ENCODE assay signal across 14 cellular contexts in the genomic region with DNA sequence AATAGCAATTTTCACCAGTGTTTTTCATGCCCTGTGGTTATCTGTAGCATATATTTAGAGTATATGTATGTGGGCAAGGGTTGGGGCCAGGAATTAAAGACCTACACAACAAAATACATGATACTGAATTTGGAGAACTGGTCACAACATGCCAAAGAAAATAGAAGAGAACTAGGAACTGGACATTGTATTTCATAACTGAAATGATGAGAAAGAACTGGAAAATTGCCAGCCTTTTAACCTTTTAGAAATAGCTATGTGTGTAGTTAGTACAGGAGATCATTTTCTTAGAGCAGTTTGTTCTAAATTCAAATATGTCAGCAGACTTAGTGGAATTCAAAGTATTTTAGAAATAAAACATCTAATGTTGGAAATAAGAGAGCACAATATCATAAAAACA.
A peak's percentile ranks its signal among the peaks of the same experiment; 100 is the strongest.
DNase-seq lines count a peak whose midpoint lies in the region; ATAC-seq, FAIRE-seq and TF ChIP-seq lines count a peak whose summit lies in the region.
"Had no signal": no experiment of that assay in that cellular context is flagged by ENCODE, and none has a peak within 500 bp of the region (broad histone marks: within the 10 kb centered on the region; RNA-seq: fewer than 3 reads in every experiment).

No MANE protein-coding gene starts in this region.

- peak overlapping the region; percentile 62 for H3K27ac Mint-ChIP-seq in mesothelial cell of epicardium
- H3K27ac Mint-ChIP-seq: activated naive CD4-positive, alpha-beta T cell treated with anti-CD3 and anti-CD28 coated beads, Interleukin-2, amount 50 U/mL, for 72 hours had no signal

- ATAC-seq in SK-N-SH treated with all-trans-retinoic acid at 6 μM for 48 hours = peak; percentile 23; the same call in 1 of the 3 replicates
- ATAC-seq: activated naive CD4-positive, alpha-beta T cell treated with anti-CD3 and anti-CD28 coated beads, Interleukin-2, amount 50 U/mL, for 72 hours had no signal

- H3K4me3 Mint-ChIP-seq in mesothelial cell of epicardium = no peak overlapping the region

- peaks cover 34% of the 10 kb centered on the region for H3K36me3 Mint-ChIP-seq in mesothelial cell of epicardium

- no peak for DNase-seq in GM18507 (ENCODE audit: extremely low spot score, insufficient read length, low read depth)
- DNase-seq in fibroblast of gingiva (ENCODE audit: low read depth) = peak; percentile 81
- DNase-seq in mesothelial cell of epicardium (ENCODE audit: low spot score in 2 of 2, unreplicated experiment in 2 of 2) = no peak
- no peak for DNase-seq in glomerular visceral epithelial cell (ENCODE audit: extremely low spot score)
- DNase-seq in SHP77 (lab: John Stamatoyannopoulos, UW) = no peak
- DNase-seq in activated CD4-positive, alpha-beta T cell treated with anti-CD3 and anti-CD28 coated beads for 1 hour = no peak
- DNase-seq in stimulated activated CD4-positive, alpha-beta T cell treated with anti-CD3 and anti-CD28 coated beads, Interleukin-1b, Interleukin-23, amount 100 ng/mL, for 48 hours = no peak
- DNase-seq: activated CD8-positive, alpha-beta memory T cell treated with anti-CD3 and anti-CD28 coated beads, Interleukin-2, amount 50 U/mL, for 48 hours; colonic mucosa; MG63; small intestine; stimulated activated naive CD4-positive, alpha-beta T cell treated with Interleukin-2 at 50 U/mL for 16 hours had no signal

- FAIRE-seq in GM18507 (lab: Jason Lieb, UNC) = peak; percentile 12
- FAIRE-seq: small intestine had no signal

- TF ChIP-seq CTCF in mesothelial cell of epicardium (IDR thresholded peaks at IDR 0.05; ENCODE audit: unreplicated experiment) = no peak

- no peaks in the 10 kb centered on the region for H3K27me3 Mint-ChIP-seq in mesothelial cell of epicardium (ENCODE audit: low read depth)

- peaks cover 19% of the 10 kb centered on the region for H3K9me3 Mint-ChIP-seq in mesothelial cell of epicardium

- peaks cover 24% of the 10 kb centered on the region for H3K4me1 Mint-ChIP-seq in mesothelial cell of epicardium

TF ChIP-seq in SK-N-SH treated with all-trans-retinoic acid at 6 μM for 48 hours, 23 proteins besides CTCF, POLR2A, EP300 and RAD21:
- TF ChIP-seq TCF4 (CRISPR knock-in tag; IDR thresholded peaks at IDR 0.05; ENCODE audit: borderline replicate concordance) (no peak), OSR1 (CRISPR knock-in tag; IDR thresholded peaks at IDR 0.05) (no peak), ESRRG (CRISPR knock-in tag; IDR thresholded peaks at IDR 0.05) (no peak), CSDC2 (CRISPR knock-in tag; IDR thresholded peaks at IDR 0.05) (no peak), ZC3H10 (CRISPR knock-in tag; IDR thresholded peaks at IDR 0.05) (no peak), ZNF565 (CRISPR knock-in tag; conservative IDR thresholded peaks at IDR 0.05; ENCODE audit: low read depth) (no peak), PPARA (CRISPR knock-in tag; IDR thresholded peaks at IDR 0.05; ENCODE audit: borderline replicate concordance) (no peak), TOX (CRISPR knock-in tag; IDR thresholded peaks at IDR 0.05; ENCODE audit: borderline replicate concordance) (no peak), ZNF70 (CRISPR knock-in tag; IDR thresholded peaks at IDR 0.05) (no peak), GLIS3 (CRISPR knock-in tag; IDR thresholded peaks at IDR 0.05) (no peak), ISL1 (CRISPR knock-in tag; IDR thresholded peaks at IDR 0.05) (no peak), SNAI2 (CRISPR knock-in tag; IDR thresholded peaks at IDR 0.05) (no peak), ARNTL (CRISPR knock-in tag; IDR thresholded peaks at IDR 0.05; ENCODE audit: borderline replicate concordance, low read depth) (no peak), RARB (CRISPR knock-in tag; IDR thresholded peaks at IDR 0.05) (no peak)
- TF ChIP-seq, protein P1, sequence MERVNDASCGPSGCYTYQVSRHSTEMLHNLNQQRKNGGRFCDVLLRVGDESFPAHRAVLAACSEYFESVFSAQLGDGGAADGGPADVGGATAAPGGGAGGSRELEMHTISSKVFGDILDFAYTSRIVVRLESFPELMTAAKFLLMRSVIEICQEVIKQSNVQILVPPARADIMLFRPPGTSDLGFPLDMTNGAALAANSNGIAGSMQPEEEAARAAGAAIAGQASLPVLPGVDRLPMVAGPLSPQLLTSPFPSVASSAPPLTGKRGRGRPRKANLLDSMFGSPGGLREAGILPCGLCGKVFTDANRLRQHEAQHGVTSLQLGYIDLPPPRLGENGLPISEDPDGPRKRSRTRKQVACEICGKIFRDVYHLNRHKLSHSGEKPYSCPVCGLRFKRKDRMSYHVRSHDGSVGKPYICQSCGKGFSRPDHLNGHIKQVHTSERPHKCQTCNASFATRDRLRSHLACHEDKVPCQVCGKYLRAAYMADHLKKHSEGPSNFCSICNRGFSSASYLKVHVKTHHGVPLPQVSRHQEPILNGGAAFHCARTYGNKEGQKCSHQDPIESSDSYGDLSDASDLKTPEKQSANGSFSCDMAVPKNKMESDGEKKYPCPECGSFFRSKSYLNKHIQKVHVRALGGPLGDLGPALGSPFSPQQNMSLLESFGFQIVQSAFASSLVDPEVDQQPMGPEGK (CRISPR knock-in tag; IDR thresholded peaks at IDR 0.05; ENCODE audit: borderline replicate concordance) = no peak
- TF ChIP-seq, protein P2, sequence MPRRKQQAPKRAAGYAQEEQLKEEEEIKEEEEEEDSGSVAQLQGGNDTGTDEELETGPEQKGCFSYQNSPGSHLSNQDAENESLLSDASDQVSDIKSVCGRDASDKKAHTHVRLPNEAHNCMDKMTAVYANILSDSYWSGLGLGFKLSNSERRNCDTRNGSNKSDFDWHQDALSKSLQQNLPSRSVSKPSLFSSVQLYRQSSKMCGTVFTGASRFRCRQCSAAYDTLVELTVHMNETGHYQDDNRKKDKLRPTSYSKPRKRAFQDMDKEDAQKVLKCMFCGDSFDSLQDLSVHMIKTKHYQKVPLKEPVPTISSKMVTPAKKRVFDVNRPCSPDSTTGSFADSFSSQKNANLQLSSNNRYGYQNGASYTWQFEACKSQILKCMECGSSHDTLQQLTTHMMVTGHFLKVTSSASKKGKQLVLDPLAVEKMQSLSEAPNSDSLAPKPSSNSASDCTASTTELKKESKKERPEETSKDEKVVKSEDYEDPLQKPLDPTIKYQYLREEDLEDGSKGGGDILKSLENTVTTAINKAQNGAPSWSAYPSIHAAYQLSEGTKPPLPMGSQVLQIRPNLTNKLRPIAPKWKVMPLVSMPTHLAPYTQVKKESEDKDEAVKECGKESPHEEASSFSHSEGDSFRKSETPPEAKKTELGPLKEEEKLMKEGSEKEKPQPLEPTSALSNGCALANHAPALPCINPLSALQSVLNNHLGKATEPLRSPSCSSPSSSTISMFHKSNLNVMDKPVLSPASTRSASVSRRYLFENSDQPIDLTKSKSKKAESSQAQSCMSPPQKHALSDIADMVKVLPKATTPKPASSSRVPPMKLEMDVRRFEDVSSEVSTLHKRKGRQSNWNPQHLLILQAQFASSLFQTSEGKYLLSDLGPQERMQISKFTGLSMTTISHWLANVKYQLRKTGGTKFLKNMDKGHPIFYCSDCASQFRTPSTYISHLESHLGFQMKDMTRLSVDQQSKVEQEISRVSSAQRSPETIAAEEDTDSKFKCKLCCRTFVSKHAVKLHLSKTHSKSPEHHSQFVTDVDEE (CRISPR knock-in tag; IDR thresholded peaks at IDR 0.05) = no peak
- TF ChIP-seq, protein P3, sequence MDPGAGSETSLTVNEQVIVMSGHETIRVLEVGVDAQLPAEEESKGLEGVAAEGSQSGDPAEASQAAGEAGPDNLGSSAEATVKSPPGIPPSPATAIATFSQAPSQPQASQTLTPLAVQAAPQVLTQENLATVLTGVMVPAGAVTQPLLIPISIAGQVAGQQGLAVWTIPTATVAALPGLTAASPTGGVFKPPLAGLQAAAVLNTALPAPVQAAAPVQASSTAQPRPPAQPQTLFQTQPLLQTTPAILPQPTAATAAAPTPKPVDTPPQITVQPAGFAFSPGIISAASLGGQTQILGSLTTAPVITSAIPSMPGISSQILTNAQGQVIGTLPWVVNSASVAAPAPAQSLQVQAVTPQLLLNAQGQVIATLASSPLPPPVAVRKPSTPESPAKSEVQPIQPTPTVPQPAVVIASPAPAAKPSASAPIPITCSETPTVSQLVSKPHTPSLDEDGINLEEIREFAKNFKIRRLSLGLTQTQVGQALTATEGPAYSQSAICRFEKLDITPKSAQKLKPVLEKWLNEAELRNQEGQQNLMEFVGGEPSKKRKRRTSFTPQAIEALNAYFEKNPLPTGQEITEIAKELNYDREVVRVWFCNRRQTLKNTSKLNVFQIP (CRISPR knock-in tag; IDR thresholded peaks at IDR 0.05; ENCODE audit: borderline replicate concordance, low read depth) = no peak
- TF ChIP-seq, protein P4, sequence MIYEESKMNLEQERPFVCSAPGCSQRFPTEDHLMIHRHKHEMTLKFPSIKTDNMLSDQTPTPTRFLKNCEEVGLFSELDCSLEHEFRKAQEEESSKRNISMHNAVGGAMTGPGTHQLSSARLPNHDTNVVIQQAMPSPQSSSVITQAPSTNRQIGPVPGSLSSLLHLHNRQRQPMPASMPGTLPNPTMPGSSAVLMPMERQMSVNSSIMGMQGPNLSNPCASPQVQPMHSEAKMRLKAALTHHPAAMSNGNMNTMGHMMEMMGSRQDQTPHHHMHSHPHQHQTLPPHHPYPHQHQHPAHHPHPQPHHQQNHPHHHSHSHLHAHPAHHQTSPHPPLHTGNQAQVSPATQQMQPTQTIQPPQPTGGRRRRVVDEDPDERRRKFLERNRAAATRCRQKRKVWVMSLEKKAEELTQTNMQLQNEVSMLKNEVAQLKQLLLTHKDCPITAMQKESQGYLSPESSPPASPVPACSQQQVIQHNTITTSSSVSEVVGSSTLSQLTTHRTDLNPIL (CRISPR knock-in tag; IDR thresholded peaks at IDR 0.05; ENCODE audit: low read depth) = no peak
